2 cellular contexts compared by ENCODE assay signal in the genomic region with DNA sequence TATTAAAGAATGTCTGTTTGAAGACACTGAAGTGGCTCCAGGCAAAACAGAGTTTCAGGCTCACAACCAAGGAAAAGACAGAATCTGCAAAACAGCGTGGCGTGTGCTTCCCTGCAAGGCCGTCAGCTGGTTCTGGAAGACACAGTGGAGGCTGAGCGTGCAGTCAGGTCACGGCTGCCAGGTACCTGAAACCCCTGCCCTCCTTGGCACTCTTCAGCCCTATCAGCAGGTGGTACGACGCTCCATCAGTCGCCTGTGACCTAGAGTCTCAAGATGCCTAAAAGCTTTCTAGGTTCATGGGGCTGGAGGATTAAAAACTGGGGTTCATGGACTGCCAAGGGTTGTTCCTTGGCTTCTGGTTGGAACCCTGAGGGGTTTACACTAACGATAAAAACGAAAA.
TF ChIP-seq lines count a peak whose summit lies in the region.

No MANE protein-coding gene starts in this region.

TF ChIP-seq in Ishikawa, 13 proteins besides CTCF, POLR2A, EP300 and RAD21 (continued from another document):
- TF ChIP-seq, protein P1, sequence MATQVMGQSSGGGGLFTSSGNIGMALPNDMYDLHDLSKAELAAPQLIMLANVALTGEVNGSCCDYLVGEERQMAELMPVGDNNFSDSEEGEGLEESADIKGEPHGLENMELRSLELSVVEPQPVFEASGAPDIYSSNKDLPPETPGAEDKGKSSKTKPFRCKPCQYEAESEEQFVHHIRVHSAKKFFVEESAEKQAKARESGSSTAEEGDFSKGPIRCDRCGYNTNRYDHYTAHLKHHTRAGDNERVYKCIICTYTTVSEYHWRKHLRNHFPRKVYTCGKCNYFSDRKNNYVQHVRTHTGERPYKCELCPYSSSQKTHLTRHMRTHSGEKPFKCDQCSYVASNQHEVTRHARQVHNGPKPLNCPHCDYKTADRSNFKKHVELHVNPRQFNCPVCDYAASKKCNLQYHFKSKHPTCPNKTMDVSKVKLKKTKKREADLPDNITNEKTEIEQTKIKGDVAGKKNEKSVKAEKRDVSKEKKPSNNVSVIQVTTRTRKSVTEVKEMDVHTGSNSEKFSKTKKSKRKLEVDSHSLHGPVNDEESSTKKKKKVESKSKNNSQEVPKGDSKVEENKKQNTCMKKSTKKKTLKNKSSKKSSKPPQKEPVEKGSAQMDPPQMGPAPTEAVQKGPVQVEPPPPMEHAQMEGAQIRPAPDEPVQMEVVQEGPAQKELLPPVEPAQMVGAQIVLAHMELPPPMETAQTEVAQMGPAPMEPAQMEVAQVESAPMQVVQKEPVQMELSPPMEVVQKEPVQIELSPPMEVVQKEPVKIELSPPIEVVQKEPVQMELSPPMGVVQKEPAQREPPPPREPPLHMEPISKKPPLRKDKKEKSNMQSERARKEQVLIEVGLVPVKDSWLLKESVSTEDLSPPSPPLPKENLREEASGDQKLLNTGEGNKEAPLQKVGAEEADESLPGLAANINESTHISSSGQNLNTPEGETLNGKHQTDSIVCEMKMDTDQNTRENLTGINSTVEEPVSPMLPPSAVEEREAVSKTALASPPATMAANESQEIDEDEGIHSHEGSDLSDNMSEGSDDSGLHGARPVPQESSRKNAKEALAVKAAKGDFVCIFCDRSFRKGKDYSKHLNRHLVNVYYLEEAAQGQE (IDR thresholded peaks at IDR 0.05; ENCODE audit: low read depth): no peak
- TF ChIP-seq FOXM1 (IDR thresholded peaks at IDR 0.05; ENCODE audit: borderline replicate concordance, low read depth): no peak
- no peak for TF ChIP-seq CEBPB (IDR thresholded peaks at IDR 0.05)
- TF ChIP-seq CREB1 (IDR thresholded peaks at IDR 0.05; ENCODE audit: low read depth): no peak
- TF ChIP-seq, protein P2, sequence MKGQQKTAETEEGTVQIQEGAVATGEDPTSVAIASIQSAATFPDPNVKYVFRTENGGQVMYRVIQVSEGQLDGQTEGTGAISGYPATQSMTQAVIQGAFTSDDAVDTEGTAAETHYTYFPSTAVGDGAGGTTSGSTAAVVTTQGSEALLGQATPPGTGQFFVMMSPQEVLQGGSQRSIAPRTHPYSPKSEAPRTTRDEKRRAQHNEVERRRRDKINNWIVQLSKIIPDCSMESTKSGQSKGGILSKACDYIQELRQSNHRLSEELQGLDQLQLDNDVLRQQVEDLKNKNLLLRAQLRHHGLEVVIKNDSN (IDR thresholded peaks at IDR 0.05): 0 out of 2 replicates have a peak, but pooled peaks have one; percentile 18
- TF ChIP-seq TCF12 (IDR thresholded peaks at IDR 0.05; ENCODE audit: low read depth): peak; percentile 68
- peak; percentile 88 for TF ChIP-seq NFIC (IDR thresholded peaks at IDR 0.05)
- TF ChIP-seq EGR1 (IDR thresholded peaks at IDR 0.05): no peak

TF ChIP-seq in H1, 55 proteins besides CTCF, POLR2A, EP300 and RAD21 (continued from another document):
- no peak for TF ChIP-seq ASH2L (IDR thresholded peaks at IDR 0.05; ENCODE audit: low read length)
- no peak for TF ChIP-seq RBBP5 (IDR thresholded peaks at IDR 0.05; ENCODE audit: borderline replicate concordance, low read depth, low read length)
- no peak for TF ChIP-seq JUND (IDR thresholded peaks at IDR 0.05; ENCODE audit: low read length)
- no peak for TF ChIP-seq KDM5A (IDR thresholded peaks at IDR 0.05; ENCODE audit: low read length)
- no peak for TF ChIP-seq NRF1 (IDR thresholded peaks at IDR 0.05; ENCODE audit: low read depth, low read length)
- no peak for TF ChIP-seq JUN (IDR thresholded peaks at IDR 0.05; ENCODE audit: low read depth, low read length)
- TF ChIP-seq CHD1 (IDR thresholded peaks at IDR 0.05; ENCODE audit: low read depth, low read length): no peak
- TF ChIP-seq BCL11A (IDR thresholded peaks at IDR 0.05; ENCODE audit: low read depth in 2 of 2, low read length in 2 of 2): no peak
- TF ChIP-seq SP4 (IDR thresholded peaks at IDR 0.05; ENCODE audit: low read length): no peak
- no peak for TF ChIP-seq YY1 (IDR thresholded peaks at IDR 0.05; ENCODE audit: low read depth, low read length)
- no peak for TF ChIP-seq SIRT6 (IDR thresholded peaks at IDR 0.05; ENCODE audit: low read length)
